8 cellular contexts compared by ENCODE assay signal in genomic region chr9:95724253-95724991, GRCh38.
DNase-seq lines count a peak whose midpoint lies in the region; ATAC-seq and TF ChIP-seq lines count a peak whose summit lies in the region.

No MANE protein-coding gene starts in this region.

- peaks cover 0 to under 1% (median 0%) of the 10 kb centered on the region in 3 donors for H3K27me3 Mint-ChIP-seq in naive B cell

- TF ChIP-seq CTCF in testis (IDR thresholded peaks at IDR 0.05) (no peak), body of pancreas (IDR thresholded peaks at IDR 0.05) (no peak)

- WGBS in testis, 2 donors, result 81 to 92% methylated on average over 7 of the region's 7 CpGs
- WGBS in body of pancreas, 2 donors, result 74 to 80% methylated on average over 7 of the region's 7 CpGs

- intact Hi-C loops in testis (cut with DNase I; ENCODE audit: low total_unique reads), result no loop called here
- intact Hi-C loops in body of pancreas (cut with DNase I), result loop anchor here (10.0 kb wide), 1 partner anchor 490 kb away; no protein-coding TSS in a partner anchor

- no peaks in the 10 kb centered on the region for H3K9me3 ChIP-seq in testis
- no peaks in the 10 kb centered on the region for H3K9me3 ChIP-seq in body of pancreas

- H3K27me3 ChIP-seq in testis (no peaks in the 10 kb centered on the region), body of pancreas (no peaks in the 10 kb centered on the region)

- peaks cover 0 to 13% (median 4%) of the 10 kb centered on the region in 7 donors for H3K9me3 Mint-ChIP-seq in naive B cell

- peaks cover 6 to 12% (median 8%) of the 10 kb centered on the region in 3 donors for H3K4me1 Mint-ChIP-seq in naive B cell

- no peak for TF ChIP-seq POLR2A in testis (IDR thresholded peaks at IDR 0.05)
- no peak for TF ChIP-seq POLR2A in body of pancreas (IDR thresholded peaks at IDR 0.05)

- ATAC-seq in GM19324 (IDR thresholded peaks at IDR 0.05; ENCODE audit: low FRiP score, unreplicated experiment), result peak; percentile 77
- ATAC-seq in HG03175 (IDR thresholded peaks at IDR 0.05; ENCODE audit: unreplicated experiment), result peak; percentile 96
- peak; percentile 41 to 61 for ATAC-seq in naive B cell (ENCODE audit: low read depth in 2 of 2)
- no peak for ATAC-seq in body of pancreas

- no peak overlapping the region for H3K27ac ChIP-seq in testis
- no peak overlapping the region for H3K27ac ChIP-seq in body of pancreas

- peak; percentile 49 for DNase-seq in activated CD4-positive, alpha-beta T cell treated with anti-CD3 and anti-CD28 coated beads for 4 hours
- DNase-seq in naive B cell, result no peak
- DNase-seq in SW 1271 (lab: John Stamatoyannopoulos, UW), result no peak
- DNase-seq in testis, result no peak
- no peak for DNase-seq in body of pancreas
- no peak for DNase-seq in NCI-H1694 treated with DMSO at 0.1 percent for 48 hours (lab: John Stamatoyannopoulos, UW)

- H3K27ac Mint-ChIP-seq in naive B cell, result peak overlapping the region in 1 of 6 donors; percentile 79

- H3K36me3 ChIP-seq in testis (ENCODE audit: low read depth, missing control alignments), result no peaks in the 10 kb centered on the region
- no peaks in the 10 kb centered on the region for H3K36me3 ChIP-seq in body of pancreas (replicated peaks in 1 of 2; ENCODE audit: insufficient read depth in 1 of 2, low read depth in 2 of 2)

- H3K4me3 ChIP-seq in testis (no peak overlapping the region), body of pancreas (no peak overlapping the region)

- no peaks in the 10 kb centered on the region for H3K4me1 ChIP-seq in testis
- H3K4me1 ChIP-seq in body of pancreas, result no peaks in the 10 kb centered on the region

- H3K36me3 Mint-ChIP-seq in naive B cell, result peaks cover 0 to 3% of the 10 kb centered on the region in 2 donors

- H3K4me3 Mint-ChIP-seq in naive B cell, result peak overlapping the region in 2 of 8 donors; percentile 1 to 39

Comparison
In these comparisons a context has a peak if more than half of its experiments do, and no peak if none do; other contexts are left out.
1. DNase-seq: peak in activated CD4-positive, alpha-beta T cell treated with anti-CD3 and anti-CD28 coated beads for 4 hours (2 of 2); none in naive B cell (single experiment), SW 1271 (0 of 2), testis (single experiment), body of pancreas (0 of 4) and NCI-H1694 treated with DMSO at 0.1 percent for 48 hours (single experiment).